Comparison of ENCODE assay signal across 10 cellular contexts in the genomic region with DNA sequence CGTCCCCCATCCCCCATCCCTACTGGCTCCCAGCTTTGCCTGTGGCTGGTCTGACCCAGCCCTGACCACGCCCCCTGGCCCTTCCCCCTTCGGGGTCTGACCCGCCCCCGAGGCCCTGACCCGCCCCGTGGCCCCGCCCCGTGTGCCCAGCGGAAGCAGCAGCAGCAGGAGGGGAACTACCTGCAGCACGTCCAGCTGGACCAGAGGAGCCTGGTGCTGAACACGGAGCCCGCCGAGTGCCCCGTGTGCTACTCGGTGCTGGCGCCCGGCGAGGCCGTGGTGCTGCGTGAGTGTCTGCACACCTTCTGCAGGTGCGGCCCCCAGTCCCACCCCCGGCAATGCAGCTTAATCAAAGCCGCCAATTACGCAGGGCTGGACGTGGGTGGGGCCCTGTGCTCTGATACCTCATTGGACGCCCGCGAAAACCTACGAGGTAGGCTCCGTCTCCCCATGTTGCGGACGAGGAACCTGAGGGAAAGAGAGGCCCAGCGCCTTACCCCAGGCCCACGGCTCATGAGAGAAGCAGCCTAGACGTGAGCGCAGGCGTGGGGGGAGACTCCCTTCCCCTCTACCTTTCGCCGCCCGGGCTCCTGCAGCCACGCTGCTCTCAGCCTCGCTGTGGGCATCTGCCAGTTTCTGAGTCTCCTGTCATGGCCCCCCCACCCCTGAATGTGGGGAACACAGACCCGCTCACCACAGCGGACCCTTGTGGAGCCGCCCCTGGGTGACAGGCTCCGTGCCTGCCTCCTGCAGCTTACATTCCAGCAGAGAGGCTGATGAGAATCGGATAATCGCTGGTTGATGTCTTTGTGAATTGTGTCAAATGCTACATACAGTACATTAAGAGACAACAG. TPM values are rescaled to one million over a fixed set of nuclear protein-coding genes. Genes with fewer than 3 reads are reported as not detected.
DNase-seq lines count a peak whose midpoint lies in the region; ATAC-seq and TF ChIP-seq lines count a peak whose summit lies in the region.
"Had no signal": no experiment of that assay in that cellular context is flagged by ENCODE, and none has a peak within 500 bp of the region (broad histone marks: within the 10 kb centered on the region; RNA-seq: fewer than 3 reads in every experiment).

No MANE protein-coding gene starts in this region.

- WGBS in SK-N-SH (ENCODE audit: low lambda C conversion rate) = 88% methylated on average over 34 of the region's 49 CpGs

- intact Hi-C loops in HCT116 (cut with micrococcal nuclease) (no loop called here), Right ventricle myocardium superior (cut with DNase I) (no loop called here)

- RAD21 ChIA-PET in HCT116 (lab: Charles Lee; ENCODE audit: low non-redundant PET in 1 of 2, low total read pairs in 2 of 2, uncharacterized antibody in 2 of 2, unreplicated experiment in 2 of 2) = interaction anchor here in 1 of 2 experiments (0.7 kb wide), 1 partner anchor 47 kb away, joined by 3 read pairs; no protein-coding TSS in a partner anchor

- ATAC-seq in HCT116 (peak; percentile 57), Right ventricle myocardium superior (ENCODE audit: poor library complexity) (no peak)
- ATAC-seq: left lung had no signal

- no peaks in the 10 kb centered on the region for H3K9me3 ChIP-seq in HCT116 (ENCODE audit: control insufficient read depth in 1 of 2, insufficient read depth in 1 of 2, low read depth in 1 of 2, low read length in 2 of 2)
- no peaks in the 10 kb centered on the region for H3K9me3 ChIP-seq in SK-N-SH
- H3K9me3 ChIP-seq in neural progenitor cell (ENCODE audit: low read depth) = no peaks in the 10 kb centered on the region
- H3K9me3 ChIP-seq: left lung had no signal

- CTCF ChIA-PET in HCT116 (lab: Charles Lee) = no interaction called here
- CTCF ChIA-PET in SK-N-SH (lab: Yijun Ruan, JAX) = interaction anchor here (3.9 kb wide), 1 partner anchor 10 kb away, joined by 15 read pairs; no protein-coding TSS in a partner anchor

- H3K4me2 ChIP-seq in HCT116 (ENCODE audit: low read length) = no peak overlapping the region
- H3K4me2 ChIP-seq in SK-N-SH = no peak overlapping the region
- H3K4me2 ChIP-seq in neural progenitor cell = no peak overlapping the region

- H2AFZ ChIP-seq in HCT116 (ENCODE audit: low read depth, low read length, poor library complexity, severe bottlenecking) (no peak overlapping the region), SK-N-SH (ENCODE audit: low read depth) (no peak overlapping the region), neural progenitor cell (replicated peaks) (no peak overlapping the region)

- peaks cover 15% of the 10 kb centered on the region for H3K4me1 Mint-ChIP-seq in T-helper 2 cell treated with Interferon-gamma antibody and Interleukin-4, amounts not matched to agents 5 μg/mL and 100 μg/mL, for 36 hours (ENCODE audit: low read depth)
- H3K4me1 Mint-ChIP-seq in neural progenitor cell (no peaks in the 10 kb centered on the region), HFFc6 (ENCODE audit: low read depth) (no peaks in the 10 kb centered on the region)

- TF ChIP-seq POLR2A in HCT116 (IDR thresholded peaks at IDR 0.05; ENCODE audit: borderline replicate concordance, extremely low read depth, insufficient read depth, insufficient read length) = peak; percentile 36

- DNase-seq in T-helper 2 cell treated with Interferon-gamma antibody and Interleukin-4, amounts not matched to agents 5 μg/mL and 100 μg/mL, for 36 hours (ENCODE audit: low spot score) = no peak
- DNase-seq in T-helper 2 cell = no peak
- DNase-seq in HCT116 (ENCODE audit: low read depth, low spot score) = no peak
- peak; percentile 80 for DNase-seq in SK-N-SH
- DNase-seq in neural progenitor cell (ENCODE audit: low spot score) = no peak
- DNase-seq in HFFc6 = no peak
- no peak for DNase-seq in amniotic stem cell (lab: John Stamatoyannopoulos, UW)
- no peak for DNase-seq in Right ventricle myocardium superior
- DNase-seq: anterior cingulate cortex had no signal

- no peaks in the 10 kb centered on the region for H3K27me3 ChIP-seq in HCT116 (ENCODE audit: insufficient read depth, low read length)
- H3K27me3 ChIP-seq in SK-N-SH (ENCODE audit: insufficient read depth) = no peaks in the 10 kb centered on the region
- H3K27me3 ChIP-seq in neural progenitor cell = no peaks in the 10 kb centered on the region
- H3K27me3 ChIP-seq: left lung had no signal

- no peak overlapping the region for H3K4me3 Mint-ChIP-seq in T-helper 2 cell treated with Interferon-gamma antibody and Interleukin-4, amounts not matched to agents 5 μg/mL and 100 μg/mL, for 36 hours
- H3K4me3 Mint-ChIP-seq in neural progenitor cell (no peak overlapping the region), HFFc6 (no peak overlapping the region)

- H3K9me2 ChIP-seq in HCT116 (ENCODE audit: insufficient read depth) (no peaks in the 10 kb centered on the region), SK-N-SH (no peaks in the 10 kb centered on the region)

- no peak for TF ChIP-seq CTCF in HCT116 (IDR thresholded peaks at IDR 0.05 in 2 of 3, conservative IDR thresholded peaks at IDR 0.05 in 1 of 3; ENCODE audit: borderline replicate concordance in 1 of 3, insufficient read depth in 1 of 3, low read depth in 2 of 3, low read length in 2 of 3)
- TF ChIP-seq CTCF in SK-N-SH (IDR thresholded peaks at IDR 0.05) = no peak
- TF ChIP-seq CTCF in neural progenitor cell (IDR thresholded peaks at IDR 0.05) = no peak
- TF ChIP-seq CTCF in HFFc6 (IDR thresholded peaks at IDR 0.05) = no peak

- peaks cover 4% of the 10 kb centered on the region for H3F3A ChIP-seq in SK-N-SH (replicated peaks; ENCODE audit: insufficient read depth)
- H3F3A ChIP-seq in neural progenitor cell (ENCODE audit: low read depth) = no peaks in the 10 kb centered on the region

- TF ChIP-seq RAD21 in HCT116 (IDR thresholded peaks at IDR 0.05; ENCODE audit: low read depth) (no peak), SK-N-SH (IDR thresholded peaks at IDR 0.05; ENCODE audit: low read length) (no peak)

- peaks cover 47% of the 10 kb centered on the region for H3K36me3 Mint-ChIP-seq in T-helper 2 cell treated with Interferon-gamma antibody and Interleukin-4, amounts not matched to agents 5 μg/mL and 100 μg/mL, for 36 hours (ENCODE audit: low read depth)
- H3K36me3 Mint-ChIP-seq in neural progenitor cell (peaks cover 26% of the 10 kb centered on the region), HFFc6 (ENCODE audit: low read depth) (peaks cover 32% of the 10 kb centered on the region)

- BruUV-seq in HCT116 (replicated peaks; lab: Mats Ljungman, UMichigan) = no TSS peak

- no peaks in the 10 kb centered on the region for H3K27me3 Mint-ChIP-seq in T-helper 2 cell treated with Interferon-gamma antibody and Interleukin-4, amounts not matched to agents 5 μg/mL and 100 μg/mL, for 36 hours (ENCODE audit: low read depth)
- H3K27me3 Mint-ChIP-seq in neural progenitor cell (ENCODE audit: insufficient read depth, low read depth) (peaks cover 2% of the 10 kb centered on the region), HFFc6 (ENCODE audit: insufficient read depth) (0 out of 2 replicates have a peak, but pooled peaks cover 4% of the 10 kb centered on the region)

- peaks cover 13 to 36% of the 10 kb centered on the region in 2 experiments for H3K4me1 ChIP-seq in HCT116 (ENCODE audit: control insufficient read depth in 1 of 2, insufficient read depth in 2 of 2, low read length in 2 of 2)
- no peaks in the 10 kb centered on the region for H3K4me1 ChIP-seq in SK-N-SH (ENCODE audit: control insufficient read depth in 1 of 2, insufficient read depth in 2 of 2, low read depth in 1 of 2, low read length in 1 of 2)
- no peaks in the 10 kb centered on the region for H3K4me1 ChIP-seq in neural progenitor cell

- H4K20me1 ChIP-seq in HCT116 (ENCODE audit: insufficient read depth) (no peaks in the 10 kb centered on the region), SK-N-SH (ENCODE audit: insufficient read depth) (no peaks in the 10 kb centered on the region), neural progenitor cell (ENCODE audit: low read depth) (peaks cover 6% of the 10 kb centered on the region)

- H3K79me2 ChIP-seq in HCT116 (ENCODE audit: insufficient read depth, low read length) (no peaks in the 10 kb centered on the region), SK-N-SH (ENCODE audit: insufficient read depth) (no peaks in the 10 kb centered on the region; the same call in 1 of the 2 replicates), neural progenitor cell (ENCODE audit: low read depth) (no peaks in the 10 kb centered on the region)

- no peak overlapping the region for H3K4me3 ChIP-seq in HCT116 (replicated peaks in 1 of 2; ENCODE audit: low read depth in 1 of 2, low read length in 2 of 2)
- no peak overlapping the region for H3K4me3 ChIP-seq in SK-N-SH (ENCODE audit: low read depth in 2 of 2, low read length in 1 of 2)
- no peak overlapping the region for H3K4me3 ChIP-seq in neural progenitor cell
- H3K4me3 ChIP-seq: left lung had no signal

- no peak for TF ChIP-seq EP300 in SK-N-SH (IDR thresholded peaks at IDR 0.05; ENCODE audit: borderline replicate concordance in 1 of 2, low read depth in 1 of 2, low read length in 1 of 2)

- H3K27ac ChIP-seq in HCT116 (ENCODE audit: low read depth, low read length) (no peak overlapping the region; the same call in 1 of the 2 replicates), SK-N-SH (ENCODE audit: low read depth in 2 of 2, low read length in 1 of 2) (no peak overlapping the region), neural progenitor cell (no peak overlapping the region)
- H3K27ac ChIP-seq: left lung had no signal

- H3K9ac ChIP-seq in HCT116 (ENCODE audit: low read length) (no peak overlapping the region), SK-N-SH (no peak overlapping the region), neural progenitor cell (no peak overlapping the region)

- H3K27ac Mint-ChIP-seq in T-helper 2 cell treated with Interferon-gamma antibody and Interleukin-4, amounts not matched to agents 5 μg/mL and 100 μg/mL, for 36 hours = peak overlapping the region; percentile 17
- H3K27ac Mint-ChIP-seq in neural progenitor cell (peak overlapping the region; percentile 1), HFFc6 (no peak overlapping the region)

- H3K36me3 ChIP-seq in HCT116 (ENCODE audit: control insufficient read depth in 1 of 2, insufficient read depth in 2 of 2, low read length in 2 of 2) (peaks cover 6 to 17% of the 10 kb centered on the region in 2 experiments; a peak in 2 of 4 replicates), SK-N-SH (replicated peaks in 1 of 2; ENCODE audit: control insufficient read depth in 1 of 2, insufficient read depth in 2 of 2, low read length in 1 of 2) (peaks cover 23 to 46% of the 10 kb centered on the region in 2 experiments), neural progenitor cell (no peaks in the 10 kb centered on the region)

- no peaks in the 10 kb centered on the region for H3K9me3 Mint-ChIP-seq in T-helper 2 cell treated with Interferon-gamma antibody and Interleukin-4, amounts not matched to agents 5 μg/mL and 100 μg/mL, for 36 hours
- H3K9me3 Mint-ChIP-seq in neural progenitor cell (no peaks in the 10 kb centered on the region), HFFc6 (no peaks in the 10 kb centered on the region)

- POLR2A ChIA-PET in HCT116 (lab: Charles Lee) = interaction anchor here (0.6 kb wide), 1 partner anchor 148 kb away, joined by 3 read pairs; no protein-coding TSS in a partner anchor
- POLR2A ChIA-PET in SK-N-SH (lab: Yijun Ruan, JAX) = interaction anchor here (0.7 kb wide), 1 partner anchor 13 kb away, joined by 3 read pairs; no protein-coding TSS in a partner anchor

RNA-seq across cellular contexts. Expression of gene RBCK1, which starts 12.8 kb away (rescaled TPM):
- total RNA-seq in HCT116 (2021; ENCODE audit: unreplicated experiment) (180 TPM), neural progenitor cell (ENCODE audit: low replicate concordance) (24.3 and 60.7 TPM in 2 replicates), Right ventricle myocardium superior (44.2 TPM)
- polyA plus RNA-seq in HCT116 (2012) = 404 and 522 TPM in 2 replicates
- 94.3 and 105 TPM in 2 replicates for polyA plus RNA-seq in SK-N-SH (2012; rRNA removed)
- 55.2 and 70.2 TPM in 2 replicates for polyA plus RNA-seq in SK-N-SH (2012; cell fraction: cytosol; rRNA removed)
- polyA plus RNA-seq in SK-N-SH (2012; cell fraction: nucleus; rRNA removed) = 264 and 271 TPM in 2 replicates
- total RNA-seq in HFFc6 (2021; fragmentation: NEBNext Ultra II Directional; extraction: Animal tissue kit (Norgen Biotek cat#: 25700)) = 10 to 100 TPM; 76.4 to 84.1 (median 77.2) TPM

RNA-seq across cellular contexts. Expression of gene TRIB3, which starts 40.4 kb away (rescaled TPM):
- total RNA-seq in HCT116 (2021; ENCODE audit: unreplicated experiment) (113 TPM), neural progenitor cell (ENCODE audit: low replicate concordance) (0.43 and 3.7 TPM in 2 replicates), Right ventricle myocardium superior (0.67 TPM)
- polyA plus RNA-seq in HCT116 (2012) = 184 and 189 TPM in 2 replicates
- 13.2 and 16.6 TPM in 2 replicates for polyA plus RNA-seq in SK-N-SH (2012; rRNA removed)
- polyA plus RNA-seq in SK-N-SH (2012; cell fraction: cytosol; rRNA removed) = 7.2 and 12.0 TPM in 2 replicates
- polyA plus RNA-seq in SK-N-SH (2012; cell fraction: nucleus; rRNA removed) = 14.4 and 14.8 TPM in 2 replicates
- 10 to 100 TPM in 3 of 6 experiments, 1 to 10 TPM in 3; 8.4 to 11.8 (median 10.1) TPM for total RNA-seq in HFFc6 (2021; fragmentation: NEBNext Ultra II Directional; extraction: Animal tissue kit (Norgen Biotek cat#: 25700))

RNA-seq across cellular contexts. Expression of gene TBC1D20, which starts 41.4 kb away (rescaled TPM):
- total RNA-seq in HCT116 (2021; ENCODE audit: unreplicated experiment) (32.3 TPM), neural progenitor cell (ENCODE audit: low replicate concordance) (23.2 and 24.4 TPM in 2 replicates), Right ventricle myocardium superior (23.1 TPM)
- polyA plus RNA-seq in HCT116 (2012) = 30.9 and 31.8 TPM in 2 replicates
- polyA plus RNA-seq in SK-N-SH (2012; rRNA removed) = 27.7 and 37.7 TPM in 2 replicates
- 23.1 and 27.8 TPM in 2 replicates for polyA plus RNA-seq in SK-N-SH (2012; cell fraction: cytosol; rRNA removed)
- polyA plus RNA-seq in SK-N-SH (2012; cell fraction: nucleus; rRNA removed) = 42.6 and 45.1 TPM in 2 replicates
- 10 to 100 TPM; 36.7 to 47.0 (median 42.1) TPM for total RNA-seq in HFFc6 (2021; fragmentation: NEBNext Ultra II Directional; extraction: Animal tissue kit (Norgen Biotek cat#: 25700))
